ENCODE assay signal across 20 cellular contexts in the genomic region with DNA sequence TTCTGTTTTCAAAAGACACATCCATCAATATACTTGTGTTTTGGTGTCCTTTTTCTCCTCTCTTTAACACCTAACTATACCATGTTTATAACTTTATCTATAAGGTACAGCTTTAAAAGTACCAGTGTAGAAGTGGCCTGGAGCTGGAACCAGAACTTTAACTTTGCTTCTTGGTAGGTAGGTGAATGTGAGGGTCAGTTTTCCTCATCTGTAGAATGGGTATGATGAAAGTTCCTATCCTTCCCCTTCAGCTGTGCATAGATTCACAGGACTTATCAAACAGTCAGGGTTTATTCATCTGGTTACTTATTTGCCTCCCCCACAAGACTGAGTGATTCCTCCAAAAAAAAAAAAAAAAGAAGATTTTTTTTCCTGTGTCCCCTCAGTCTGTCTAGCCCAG. TPM values are rescaled to one million over a fixed set of nuclear protein-coding genes. Genes with fewer than 3 reads are reported as not detected.
A peak's percentile ranks its signal among the peaks of the same experiment; 100 is the strongest.
DNase-seq lines count a peak whose midpoint lies in the region; ATAC-seq, FAIRE-seq and TF ChIP-seq lines count a peak whose summit lies in the region.
"Had no signal": no experiment of that assay in that cellular context is flagged by ENCODE, and none has a peak within 500 bp of the region (broad histone marks: within the 10 kb centered on the region; RNA-seq: fewer than 3 reads in every experiment).

No MANE protein-coding gene starts in this region.

- peaks cover 20% of the 10 kb centered on the region for H3K36me3 Mint-ChIP-seq in Calu3 (ENCODE audit: insufficient read depth, unreplicated experiment)
- no peaks in the 10 kb centered on the region for H3K36me3 Mint-ChIP-seq in effector memory CD8-positive, alpha-beta T cell (ENCODE audit: insufficient read depth)
- H3K36me3 Mint-ChIP-seq: CD4-positive, CD25-positive, alpha-beta regulatory T cell had no signal

- ATAC-seq in RWPE2 (ENCODE audit: low read depth) (no peak), HG03457 (IDR thresholded peaks at IDR 0.05; ENCODE audit: unreplicated experiment) (no peak)
- ATAC-seq in effector memory CD8-positive, alpha-beta T cell (replicated peaks), result no peak
- ATAC-seq: GM23338 had no signal

- H3K4me2 ChIP-seq in GM23248 (ENCODE audit: unreplicated experiment) (no peak overlapping the region), keratinocyte (ENCODE audit: control insufficient read depth, extremely low read depth, insufficient read depth, low read depth, low read length) (peak overlapping the region; percentile 23)
- H3K4me2 ChIP-seq: GM23338 had no signal

- H2AFZ ChIP-seq in GM23248, result no peak overlapping the region
- no peak overlapping the region for H2AFZ ChIP-seq in keratinocyte (ENCODE audit: control insufficient read depth, low read length)
- H2AFZ ChIP-seq: GM23338 had no signal

- peaks cover 19% of the 10 kb centered on the region for H3F3A ChIP-seq in GM23248 (ENCODE audit: insufficient read depth)

- H3K4me3 ChIP-seq in GM23248 (no peak overlapping the region), RWPE2 (ENCODE audit: severe bottlenecking) (no peak overlapping the region), keratinocyte (ENCODE audit: control insufficient read depth in 2 of 3, extremely low read depth in 1 of 3, insufficient read depth in 2 of 3, low read depth in 1 of 3, low read length in 3 of 3) (no peak overlapping the region)
- H3K4me3 ChIP-seq: GM23338, SJSA1 had no signal

- peak overlapping the region; percentile 56 for H3K27ac Mint-ChIP-seq in Calu3 (ENCODE audit: unreplicated experiment)
- H3K27ac Mint-ChIP-seq in effector memory CD8-positive, alpha-beta T cell, result no peak overlapping the region
- H3K27ac Mint-ChIP-seq: CD4-positive, CD25-positive, alpha-beta regulatory T cell; GM23338 had no signal

- DNase-seq in Calu3, result no peak
- no peak for DNase-seq in GM23248
- no peak for DNase-seq in RWPE2 (ENCODE audit: low spot score)
- DNase-seq in keratinocyte (ENCODE audit: low read depth, low spot score), result no peak
- no peak for DNase-seq in HPDE6-E6E7 (ENCODE audit: extremely low spot score)
- no peak for DNase-seq in effector memory CD8-positive, alpha-beta T cell
- no peak for DNase-seq in RWPE1 (ENCODE audit: low spot score)
- DNase-seq: CD4-positive, CD25-positive, alpha-beta regulatory T cell; DMS79; IMR-90; MV-4-11; NCI-H1105 treated with DMSO at 0.1 percent for 48 hours; NCI-H2029 treated with DMSO at 0.1 percent for 48 hours; NCI-H510A treated with DMSO at 0.1 percent for 48 hours; NCI-H774; NK-92 treated with Interleukin-12 subunit alpha and Interleukin-12 subunit beta, amount 100 ng/mL, for 24 hours had no signal

- TF ChIP-seq CTCF in Calu3 (IDR thresholded peaks at IDR 0.05; ENCODE audit: unreplicated experiment), result no peak
- TF ChIP-seq CTCF in RWPE2 (IDR thresholded peaks at IDR 0.05; ENCODE audit: poor library complexity, severe bottlenecking), result no peak
- no peak for TF ChIP-seq CTCF in keratinocyte (optimal IDR thresholded peaks at IDR 0.05 in 1 of 3, IDR thresholded peaks at IDR 0.05 in 1 of 3, conservative IDR thresholded peaks at IDR 0.05 in 1 of 3; ENCODE audit: extremely low read depth in 1 of 3, insufficient read depth in 2 of 3, low read length in 3 of 3)
- TF ChIP-seq CTCF in RWPE1 (conservative IDR thresholded peaks at IDR 0.05; ENCODE audit: low read depth), result no peak

- H3K79me2 ChIP-seq in GM23248 (ENCODE audit: insufficient read depth), result peaks cover 45% of the 10 kb centered on the region
- H3K79me2 ChIP-seq in keratinocyte (ENCODE audit: control insufficient read depth, insufficient read depth, low read length), result peaks cover 46% of the 10 kb centered on the region

- H4K20me1 ChIP-seq in GM23248 (ENCODE audit: insufficient read depth) (no peaks in the 10 kb centered on the region), keratinocyte (ENCODE audit: control insufficient read depth, extremely low read depth, insufficient read depth, low read length) (no peaks in the 10 kb centered on the region)

- H3K27ac ChIP-seq in GM23248, result peak overlapping the region; percentile 38
- peak overlapping the region; percentile 81 for H3K27ac ChIP-seq in RWPE2 (ENCODE audit: poor library complexity, severe bottlenecking)
- H3K27ac ChIP-seq in keratinocyte (ENCODE audit: control insufficient read depth, insufficient read depth, low read length), result peak overlapping the region; percentile 68
- no peak overlapping the region for H3K27ac ChIP-seq in RWPE1
- H3K27ac ChIP-seq: SJSA1 had no signal

- no peaks in the 10 kb centered on the region for H3K9me3 Mint-ChIP-seq in Calu3 (ENCODE audit: low read depth, unreplicated experiment)
- no peaks in the 10 kb centered on the region for H3K9me3 Mint-ChIP-seq in effector memory CD8-positive, alpha-beta T cell
- H3K9me3 Mint-ChIP-seq: CD4-positive, CD25-positive, alpha-beta regulatory T cell; GM23338 had no signal

- no peaks in the 10 kb centered on the region for H3K9me1 ChIP-seq in keratinocyte (ENCODE audit: control insufficient read depth, extremely low read depth, insufficient read depth, low read length)

- H3K9me2 ChIP-seq in GM23248 (ENCODE audit: insufficient read depth), result no peaks in the 10 kb centered on the region

- no peaks in the 10 kb centered on the region for H3K27me3 Mint-ChIP-seq in Calu3 (ENCODE audit: unreplicated experiment)
- H3K27me3 Mint-ChIP-seq in effector memory CD8-positive, alpha-beta T cell, result no peaks in the 10 kb centered on the region
- H3K27me3 Mint-ChIP-seq: CD4-positive, CD25-positive, alpha-beta regulatory T cell had no signal

- H3K9ac ChIP-seq in GM23248 (no peak overlapping the region), keratinocyte (ENCODE audit: control insufficient read depth, extremely low read depth, insufficient read depth, low read length) (no peak overlapping the region)

- no TSS peak for BruUV-seq in Calu3 (replicated peaks; lab: Mats Ljungman, UMichigan)

- H3K9me3 ChIP-seq in GM23248 (ENCODE audit: low read depth) (no peaks in the 10 kb centered on the region), RWPE2 (ENCODE audit: severe bottlenecking) (no peaks in the 10 kb centered on the region), keratinocyte (ENCODE audit: control insufficient read depth, low read depth, low read length) (no peaks in the 10 kb centered on the region)
- H3K9me3 ChIP-seq: SJSA1 had no signal

- intact Hi-C loops in Calu3 (cut with micrococcal nuclease; ENCODE audit: unreplicated experiment), result no loop called here

- peaks cover 28% of the 10 kb centered on the region for H3K4me1 Mint-ChIP-seq in Calu3 (ENCODE audit: low read depth, unreplicated experiment)
- no peaks in the 10 kb centered on the region for H3K4me1 Mint-ChIP-seq in effector memory CD8-positive, alpha-beta T cell (ENCODE audit: low read depth in 2 of 2)

- FAIRE-seq in keratinocyte (lab: Jason Lieb, UNC), result no peak
- FAIRE-seq: HTR-8/SVneo had no signal

- no peaks in the 10 kb centered on the region for H3K27me3 ChIP-seq in GM23248 (replicated peaks; ENCODE audit: insufficient read depth)
- no peaks in the 10 kb centered on the region for H3K27me3 ChIP-seq in RWPE2 (ENCODE audit: insufficient read depth, poor library complexity, severe bottlenecking)
- no peaks in the 10 kb centered on the region for H3K27me3 ChIP-seq in keratinocyte (ENCODE audit: control insufficient read depth, extremely low read depth, insufficient read depth, low read length)
- H3K27me3 ChIP-seq: SJSA1 had no signal

- CTCF ChIA-PET in Calu3 (lab: Charles Lee) (no interaction called here), RWPE1 (lab: Yijun Ruan, JAX) (no interaction called here)

- H3K4me3 Mint-ChIP-seq in Calu3 (ENCODE audit: low read depth, unreplicated experiment), result no peak overlapping the region
- H3K4me3 Mint-ChIP-seq in effector memory CD8-positive, alpha-beta T cell, result no peak overlapping the region
- H3K4me3 Mint-ChIP-seq: CD4-positive, CD25-positive, alpha-beta regulatory T cell; GM23338 had no signal

- dilution Hi-C loops in keratinocyte (cut with MboI; ENCODE audit: extremely low pct_ligation_motif_present, low sequenced_read_pairs), result no loop called here

- peaks cover 20% of the 10 kb centered on the region for H3K4me1 ChIP-seq in GM23248 (ENCODE audit: insufficient read depth)
- peaks cover 48% of the 10 kb centered on the region for H3K4me1 ChIP-seq in RWPE2 (ENCODE audit: insufficient read depth, poor library complexity, severe bottlenecking)
- peaks cover 55% of the 10 kb centered on the region for H3K4me1 ChIP-seq in keratinocyte (ENCODE audit: control insufficient read depth, extremely low read depth, insufficient read depth, low read length)

- in situ Hi-C loops in GM23248 (cut with MboI), result no loop called here

- H3K36me3 ChIP-seq in GM23248 (ENCODE audit: low read depth), result no peaks in the 10 kb centered on the region
- peaks cover 34% of the 10 kb centered on the region for H3K36me3 ChIP-seq in RWPE2 (ENCODE audit: low read depth)
- peaks cover 0 to 2% of the 10 kb centered on the region in 2 experiments for H3K36me3 ChIP-seq in keratinocyte (ENCODE audit: control insufficient read depth in 2 of 2, extremely low read depth in 1 of 2, insufficient read depth in 2 of 2, low read length in 2 of 2)

- POLR2A ChIA-PET in RWPE1 (lab: Yijun Ruan, JAX; ENCODE audit: low non-redundant PET), result no interaction called here

RNA-seq across cellular contexts. Expression of gene KCTD1, which starts 12.7 kb away (rescaled TPM):
- total RNA-seq in Calu3 (2022), result 54.1 and 63.2 TPM in 2 replicates
- 14.9 and 17.9 TPM in 2 replicates for total RNA-seq in GM23248 (2014; rRNA removed; shearing (Covaris generic))
- polyA plus RNA-seq in GM23248 (2016; fragmentation: Nextera tagmentation; extraction: Ambion mirVana) (5.0 and 5.7 TPM in 2 replicates), keratinocyte (18.7 to 57.6 TPM (median 32.1 TPM) in 3 replicates)
- polyA plus RNA-seq in keratinocyte (2011; ENCODE audit: low read depth), result 48.7 TPM
- polyA plus RNA-seq in keratinocyte (2011; cell fraction: cytosol; rRNA removed), result 47.7 and 50.2 TPM in 2 replicates
- 33.7 and 34.6 TPM in 2 replicates for polyA plus RNA-seq in keratinocyte (2011; cell fraction: nucleus; rRNA removed)
- polyA plus RNA-seq in keratinocyte (2012; ENCODE audit: low replicate concordance), result 49.3 and 53.0 TPM in 2 replicates
- polyA minus RNA-seq in keratinocyte, result 33.7 to 42.3 TPM (median 35.1 TPM) in 3 replicates
- 30.9 TPM for polyA minus RNA-seq in keratinocyte (2011; cell fraction: cytosol; rRNA and poly(A)+ RNA removed)
- 25.3 and 31.6 TPM in 2 replicates for polyA minus RNA-seq in keratinocyte (2011; cell fraction: nucleus; rRNA and poly(A)+ RNA removed)
